Comparison of ENCODE assay signal across 15 cellular contexts in genomic region chr21:25503981-25504380, GRCh38.
DNase-seq lines count a peak whose midpoint lies in the region; ATAC-seq and TF ChIP-seq lines count a peak whose summit lies in the region.
"Had no signal": no experiment of that assay in that cellular context is flagged by ENCODE, and none has a peak within 500 bp of the region (broad histone marks: within the 10 kb centered on the region; RNA-seq: fewer than 3 reads in every experiment).

No MANE protein-coding gene starts in this region.

- no peak for TF ChIP-seq CTCF in activated CD8-positive, alpha-beta T cell treated with anti-CD3 and anti-CD28 coated beads for 36 hours (IDR thresholded peaks at IDR 0.05)
- TF ChIP-seq CTCF in progenitor cell of endocrine pancreas (IDR thresholded peaks at IDR 0.05; ENCODE audit: unreplicated experiment) = no peak

- no peaks in the 10 kb centered on the region for H3K27me3 Mint-ChIP-seq in activated CD8-positive, alpha-beta T cell treated with anti-CD3 and anti-CD28 coated beads for 36 hours
- no peaks in the 10 kb centered on the region for H3K27me3 Mint-ChIP-seq in activated CD8-positive, alpha-beta T cell treated with anti-CD3 and anti-CD28 coated beads, Interleukin-2, amount 10 ng/mL, durations not matched to agents 7 days and 5 days (ENCODE audit: low read depth)
- H3K27me3 Mint-ChIP-seq in stimulated activated naive CD8-positive, alpha-beta T cell treated with anti-CD3 and anti-CD28 coated beads, Interleukin-15, Interleukin-2, amounts not matched to agents 100 ng/mL and 50 ng/mL, for 24 hours = no peaks in the 10 kb centered on the region
- no peaks in the 10 kb centered on the region for H3K27me3 Mint-ChIP-seq in stimulated activated naive CD8-positive, alpha-beta T cell treated with anti-CD3 and anti-CD28 coated beads, Interleukin-15, amount 100 ng/mL, for 72 hours
- no peaks in the 10 kb centered on the region for H3K27me3 Mint-ChIP-seq in progenitor cell of endocrine pancreas
- H3K27me3 Mint-ChIP-seq: CD4-positive, alpha-beta T cell had no signal

- intact Hi-C loops in activated CD8-positive, alpha-beta T cell treated with anti-CD3 and anti-CD28 coated beads for 36 hours (cut with micrococcal nuclease) = loop anchor here (5.0 kb wide), 2 partner anchors 42 to 82 kb away; no protein-coding TSS in a partner anchor

- peaks cover 72% of the 10 kb centered on the region for H3K36me3 Mint-ChIP-seq in activated CD8-positive, alpha-beta T cell treated with anti-CD3 and anti-CD28 coated beads for 36 hours (ENCODE audit: low read depth)
- H3K36me3 Mint-ChIP-seq in activated CD8-positive, alpha-beta T cell treated with anti-CD3 and anti-CD28 coated beads, Interleukin-2, amount 10 ng/mL, durations not matched to agents 7 days and 5 days (ENCODE audit: low read depth) = peaks cover 16% of the 10 kb centered on the region
- peaks cover 53% of the 10 kb centered on the region for H3K36me3 Mint-ChIP-seq in stimulated activated naive CD8-positive, alpha-beta T cell treated with anti-CD3 and anti-CD28 coated beads, Interleukin-15, Interleukin-2, amounts not matched to agents 100 ng/mL and 50 ng/mL, for 24 hours (ENCODE audit: low read depth)
- no peaks in the 10 kb centered on the region for H3K36me3 Mint-ChIP-seq in progenitor cell of endocrine pancreas (ENCODE audit: insufficient read depth)

- POLR2A ChIA-PET in activated CD8-positive, alpha-beta T cell treated with anti-CD3 and anti-CD28 coated beads for 36 hours (lab: Charles Lee) = interaction anchor here (6.4 kb wide), 1 partner anchor 59 kb away, joined by 139 read pairs; no protein-coding TSS in a partner anchor
- POLR2A ChIA-PET in activated CD8-positive, alpha-beta T cell treated with anti-CD3 and anti-CD28 coated beads, Interleukin-2, amount 10 ng/mL, durations not matched to agents 7 days and 5 days (lab: Charles Lee) = no interaction called here

- H3K4me1 Mint-ChIP-seq in activated CD8-positive, alpha-beta T cell treated with anti-CD3 and anti-CD28 coated beads for 36 hours (ENCODE audit: low read depth) = peaks cover 74% of the 10 kb centered on the region
- peaks cover 24% of the 10 kb centered on the region for H3K4me1 Mint-ChIP-seq in activated CD8-positive, alpha-beta T cell treated with anti-CD3 and anti-CD28 coated beads, Interleukin-2, amount 10 ng/mL, durations not matched to agents 7 days and 5 days (ENCODE audit: low read depth)
- peaks cover 90% of the 10 kb centered on the region for H3K4me1 Mint-ChIP-seq in stimulated activated naive CD8-positive, alpha-beta T cell treated with anti-CD3 and anti-CD28 coated beads, Interleukin-15, Interleukin-2, amounts not matched to agents 100 ng/mL and 50 ng/mL, for 24 hours (ENCODE audit: low read depth)
- peaks cover 79% of the 10 kb centered on the region for H3K4me1 Mint-ChIP-seq in stimulated activated naive CD8-positive, alpha-beta T cell treated with anti-CD3 and anti-CD28 coated beads, Interleukin-15, amount 100 ng/mL, for 72 hours
- H3K4me1 Mint-ChIP-seq in progenitor cell of endocrine pancreas (ENCODE audit: low read depth) = no peaks in the 10 kb centered on the region

- CTCF ChIA-PET in activated CD8-positive, alpha-beta T cell treated with anti-CD3 and anti-CD28 coated beads for 36 hours (lab: Charles Lee) = no interaction called here
- CTCF ChIA-PET in activated CD8-positive, alpha-beta T cell treated with anti-CD3 and anti-CD28 coated beads, Interleukin-2, amount 10 ng/mL, durations not matched to agents 7 days and 5 days (lab: Charles Lee) = no interaction called here

- no peak overlapping the region for H3K4me3 Mint-ChIP-seq in activated CD8-positive, alpha-beta T cell treated with anti-CD3 and anti-CD28 coated beads for 36 hours
- no peak overlapping the region for H3K4me3 Mint-ChIP-seq in activated CD8-positive, alpha-beta T cell treated with anti-CD3 and anti-CD28 coated beads, Interleukin-2, amount 10 ng/mL, durations not matched to agents 7 days and 5 days
- H3K4me3 Mint-ChIP-seq in stimulated activated naive CD8-positive, alpha-beta T cell treated with anti-CD3 and anti-CD28 coated beads, Interleukin-15, Interleukin-2, amounts not matched to agents 100 ng/mL and 50 ng/mL, for 24 hours = peak overlapping the region; percentile 25
- H3K4me3 Mint-ChIP-seq in stimulated activated naive CD8-positive, alpha-beta T cell treated with anti-CD3 and anti-CD28 coated beads, Interleukin-15, amount 100 ng/mL, for 72 hours = peak overlapping the region in 1 of 2 donors; percentile 23
- no peak overlapping the region for H3K4me3 Mint-ChIP-seq in progenitor cell of endocrine pancreas (ENCODE audit: low read depth)
- H3K4me3 Mint-ChIP-seq: CD4-positive, alpha-beta T cell had no signal

- no peak for DNase-seq in activated CD8-positive, alpha-beta T cell treated with anti-CD3 and anti-CD28 coated beads for 36 hours
- DNase-seq in activated CD8-positive, alpha-beta T cell treated with anti-CD3 and anti-CD28 coated beads, Interleukin-2, amount 10 ng/mL, durations not matched to agents 7 days and 5 days = no peak
- DNase-seq in stimulated activated naive CD8-positive, alpha-beta T cell treated with anti-CD3 and anti-CD28 coated beads, Interleukin-15, amount 100 ng/mL, for 72 hours = no peak
- DNase-seq in kidney tubule cell (ENCODE audit: low spot score) (peak; percentile 63), HuH-7 (ENCODE audit: low spot score) (no peak), progenitor cell of endocrine pancreas (ENCODE audit: low spot score, unreplicated experiment) (no peak)
- DNase-seq: Caco-2; CD4-positive, alpha-beta T cell; IMR-90; NCI-H1417 treated with DMSO at 0.1 percent for 48 hours; NCI-H187 treated with DMSO at 0.1 percent for 48 hours; NCI-H2227 treated with DMSO at 0.1 percent for 48 hours; NCI-H510A treated with DMSO at 0.1 percent for 48 hours; NCI-H774 had no signal

- peak overlapping the region; percentile 87 for H3K27ac Mint-ChIP-seq in activated CD8-positive, alpha-beta T cell treated with anti-CD3 and anti-CD28 coated beads for 36 hours
- H3K27ac Mint-ChIP-seq in activated CD8-positive, alpha-beta T cell treated with anti-CD3 and anti-CD28 coated beads, Interleukin-2, amount 10 ng/mL, durations not matched to agents 7 days and 5 days = no peak overlapping the region
- peak overlapping the region; percentile 90 for H3K27ac Mint-ChIP-seq in stimulated activated naive CD8-positive, alpha-beta T cell treated with anti-CD3 and anti-CD28 coated beads, Interleukin-15, Interleukin-2, amounts not matched to agents 100 ng/mL and 50 ng/mL, for 24 hours
- H3K27ac Mint-ChIP-seq in stimulated activated naive CD8-positive, alpha-beta T cell treated with anti-CD3 and anti-CD28 coated beads, Interleukin-15, amount 100 ng/mL, for 72 hours = peak overlapping the region in 1 of 2 donors; percentile 23
- H3K27ac Mint-ChIP-seq in progenitor cell of endocrine pancreas = no peak overlapping the region
- H3K27ac Mint-ChIP-seq: CD4-positive, alpha-beta T cell had no signal

- ATAC-seq in activated CD8-positive, alpha-beta T cell treated with anti-CD3 and anti-CD28 coated beads for 36 hours = no peak
- ATAC-seq in activated CD8-positive, alpha-beta T cell treated with anti-CD3 and anti-CD28 coated beads, Interleukin-2, amount 10 ng/mL, durations not matched to agents 7 days and 5 days = no peak
- no peak for ATAC-seq in stimulated activated naive CD8-positive, alpha-beta T cell treated with anti-CD3 and anti-CD28 coated beads, Interleukin-15, amount 100 ng/mL, for 72 hours

- H3K9me3 Mint-ChIP-seq in activated CD8-positive, alpha-beta T cell treated with anti-CD3 and anti-CD28 coated beads for 36 hours = peaks cover 33% of the 10 kb centered on the region
- H3K9me3 Mint-ChIP-seq in activated CD8-positive, alpha-beta T cell treated with anti-CD3 and anti-CD28 coated beads, Interleukin-2, amount 10 ng/mL, durations not matched to agents 7 days and 5 days (ENCODE audit: insufficient read depth) = no peaks in the 10 kb centered on the region
- H3K9me3 Mint-ChIP-seq in stimulated activated naive CD8-positive, alpha-beta T cell treated with anti-CD3 and anti-CD28 coated beads, Interleukin-15, Interleukin-2, amounts not matched to agents 100 ng/mL and 50 ng/mL, for 24 hours = peaks cover 15% of the 10 kb centered on the region
- peaks cover 26 to 27% of the 10 kb centered on the region in 2 donors for H3K9me3 Mint-ChIP-seq in stimulated activated naive CD8-positive, alpha-beta T cell treated with anti-CD3 and anti-CD28 coated beads, Interleukin-15, amount 100 ng/mL, for 72 hours
- peaks cover 3% of the 10 kb centered on the region for H3K9me3 Mint-ChIP-seq in progenitor cell of endocrine pancreas (ENCODE audit: low read depth)
- H3K9me3 Mint-ChIP-seq: CD4-positive, alpha-beta T cell had no signal

Comparison
In these comparisons a context has a peak if more than half of its experiments do, and no peak if none do; other contexts are left out.
1. H3K27ac Mint-ChIP-seq: peak in activated CD8-positive, alpha-beta T cell treated with anti-CD3 and anti-CD28 coated beads for 36 hours (single experiment) and stimulated activated naive CD8-positive, alpha-beta T cell treated with anti-CD3 and anti-CD28 coated beads, Interleukin-15, Interleukin-2, amounts not matched to agents 100 ng/mL and 50 ng/mL, for 24 hours (single experiment); none in activated CD8-positive, alpha-beta T cell treated with anti-CD3 and anti-CD28 coated beads, Interleukin-2, amount 10 ng/mL, durations not matched to agents 7 days and 5 days (single experiment) and progenitor cell of endocrine pancreas (single experiment).